9 cellular contexts compared by ENCODE assay signal in the genomic region with DNA sequence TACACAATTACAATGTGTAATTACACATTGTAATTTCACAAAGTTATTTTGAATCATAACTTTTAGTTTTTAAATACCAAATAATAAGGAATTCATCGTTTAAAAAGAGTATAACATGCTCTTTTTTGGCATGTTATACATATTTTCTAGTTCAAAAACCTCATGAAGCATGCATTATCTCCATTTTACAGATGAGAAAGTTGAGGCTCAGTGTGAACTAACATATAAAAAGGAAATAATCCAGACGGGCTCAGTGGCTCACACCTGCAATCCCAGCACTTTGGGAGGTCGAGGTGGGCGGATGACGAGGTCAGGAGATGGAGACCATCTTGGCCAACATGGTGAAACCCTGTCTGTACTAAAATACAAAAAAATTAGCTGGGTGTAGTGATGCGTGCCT.
"Had no signal": no experiment of that assay in that cellular context is flagged by ENCODE, and none has a peak within 500 bp of the region (broad histone marks: within the 10 kb centered on the region; RNA-seq: fewer than 3 reads in every experiment).

No MANE protein-coding gene starts in this region.

- H3K9me3 Mint-ChIP-seq: HFFc6 had no signal

- H3K9ac ChIP-seq: GM23248 had no signal

- ATAC-seq: HCT116, HepG2 had no signal

- H3K4me3 ChIP-seq: GM23248, HAP-1 had no signal

- H3K27ac ChIP-seq: GM23248, HL-60 had no signal

- H3K4me1 ChIP-seq: HAP-1 had no signal

- H3K9me3 ChIP-seq: HAP-1 had no signal

- H2AFZ ChIP-seq: GM23248 had no signal

- H3K36me3 ChIP-seq: HAP-1 had no signal

- H3K4me3 Mint-ChIP-seq: HFFc6 had no signal

- FAIRE-seq: HepG2 had no signal

- DNase-seq: GM23248, GOT3, H7, HFFc6, KBM-7 had no signal
